In genomic region chr6:149379977-149380376, GRCh38 we compare ENCODE assay signal across 1 cellular context.
TF ChIP-seq lines count a peak whose summit lies in the region.

No MANE protein-coding gene starts in this region.

TF ChIP-seq in HepG2, 621 proteins besides CTCF, POLR2A, EP300 and RAD21:
- TF ChIP-seq ZNF121 (CRISPR knock-in tag; IDR thresholded peaks at IDR 0.05) (peak; percentile 85), DR1 (CRISPR knock-in tag; IDR thresholded peaks at IDR 0.05) (no peak), DZIP1 (CRISPR knock-in tag; IDR thresholded peaks at IDR 0.05) (no peak), AGO1 (IDR thresholded peaks at IDR 0.05; ENCODE audit: low read depth, low read length, poor library complexity, severe bottlenecking) (no peak)
